In genomic region chr3:48609088-48610005, GRCh38 we compare ENCODE assay signal across 8 cellular contexts. TPM values are rescaled to one million over a fixed set of nuclear protein-coding genes. Genes with fewer than 3 reads are reported as not detected.
DNase-seq lines count a peak whose midpoint lies in the region; ATAC-seq, FAIRE-seq and TF ChIP-seq lines count a peak whose summit lies in the region.

TSS of gene UQCRC1 (minus strand) at chr3:48609646. CDS start at chr3:48609620, 26 bp downstream.

- peak; percentile 97 for DNase-seq in GM12892 (ENCODE audit: insufficient read length)
- DNase-seq in NCI-H146 (lab: John Stamatoyannopoulos, UW), result peak; percentile 91
- peak; percentile 85 to 94 (median 87) for DNase-seq in T-helper 1 cell
- peak; percentile 84 for DNase-seq in amniotic epithelial cell (ENCODE audit: low read depth)
- peak; percentile 91 to 94 for DNase-seq in heart right ventricle
- peak; percentile 98 for DNase-seq in posterior vena cava (ENCODE audit: low spot score)
- DNase-seq in upper lobe of right lung, result peak; percentile 97

- intact Hi-C loops in heart right ventricle (cut with DNase I), result loop anchor here in 2 of 10 donors (5.0 kb wide), 1 partner anchor 52 kb away; the partner anchor contains the start of gene PFKFB4 (in 2 of the 2)
- intact Hi-C loops in posterior vena cava (cut with DNase I), result no loop called here
- intact Hi-C loops in upper lobe of right lung (cut with DNase I), result no loop called here

- H3K4me1 ChIP-seq in heart right ventricle (peaks cover 10 to 48% (median 25%) of the 10 kb centered on the region in 9 donors), upper lobe of right lung (peaks cover 18% of the 10 kb centered on the region)

- no peaks in the 10 kb centered on the region for H3K9me3 ChIP-seq in heart right ventricle
- no peaks in the 10 kb centered on the region for H3K9me3 ChIP-seq in upper lobe of right lung

- peak; percentile 100 for FAIRE-seq in GM12892 (lab: Jason Lieb, UNC)

- TF ChIP-seq POLR2A in GM12892 (IDR thresholded peaks at IDR 0.05; ENCODE audit: low read depth, low read length), result peak; percentile 97

- 1% methylated on average over 86 of the region's 86 CpGs for WGBS in heart right ventricle, 2 donors

- H3K36me3 ChIP-seq in heart right ventricle, result peaks cover 0 to 40% (median 25%) of the 10 kb centered on the region in 9 donors
- H3K36me3 ChIP-seq in upper lobe of right lung, result peaks cover 38% of the 10 kb centered on the region

- H3K27ac ChIP-seq in heart right ventricle (peak within 1 kb of the TSS; percentile 85 to 99 (median 95)), upper lobe of right lung (peak within 1 kb of the TSS; percentile 82)

- H3K4me3 ChIP-seq in heart right ventricle (peak within 1 kb of the TSS; percentile 76 to 98 (median 84)), upper lobe of right lung (peak within 1 kb of the TSS; percentile 77)

- H3K27me3 ChIP-seq in heart right ventricle, result no peaks in the 10 kb centered on the region
- H3K27me3 ChIP-seq in upper lobe of right lung, result no peaks in the 10 kb centered on the region

- TF ChIP-seq CTCF in heart right ventricle (IDR thresholded peaks at IDR 0.05) (peak; percentile 59 to 90 (median 80)), upper lobe of right lung (IDR thresholded peaks at IDR 0.05) (peak; percentile 77)

- ATAC-seq in HG02840 (IDR thresholded peaks at IDR 0.05; ENCODE audit: low FRiP score, unreplicated experiment), result peak; percentile 97
- ATAC-seq in heart right ventricle, result peak; percentile 99 to 100 (median 100)
- peak; percentile 99 for ATAC-seq in upper lobe of right lung

RNA-seq across cellular contexts. Expression of gene UQCRC1, which starts in this region (rescaled TPM):
- 188 TPM for polyA plus RNA-seq in GM12892 (2012; ENCODE audit: missing spikeins)
- total RNA-seq in heart right ventricle, result 1,000 to 10,000 TPM in 9 of 10 donors, 100 to 1,000 TPM in 1; 723 to 1,173 (median 1,035) TPM
- polyA plus RNA-seq in heart right ventricle, result 1,000 to 10,000 TPM in 1 of 2 donors, 100 to 1,000 TPM in 1; 859 to 1,330 TPM
- total RNA-seq in posterior vena cava, result 100 to 1,000 TPM; 134 to 135 TPM
- total RNA-seq in upper lobe of right lung, result 126 TPM

Comparison
In these comparisons a context has a peak if more than half of its experiments do, and no peak if none do; other contexts are left out.
1. Peak in every context shown above with its lines: DNase-seq, ATAC-seq, H3K4me3 ChIP-seq and H3K27ac ChIP-seq.